1 cellular context compared by ENCODE assay signal in genomic region chr16:50667497-50668367, GRCh38.
TF ChIP-seq lines count a peak whose summit lies in the region.

No MANE protein-coding gene starts in this region.

TF ChIP-seq in GM23338, 12 proteins besides CTCF, POLR2A, EP300 and RAD21 (continued from another document):
- no peak for TF ChIP-seq ZNF462 (CRISPR knock-in tag; IDR thresholded peaks at IDR 0.05)
- TF ChIP-seq POLR2AphosphoS5 (IDR thresholded peaks at IDR 0.05; ENCODE audit: low read depth): no peak
- no peak for TF ChIP-seq ZNF114 (CRISPR knock-in tag; IDR thresholded peaks at IDR 0.05)
- no peak for TF ChIP-seq STAT1 (IDR thresholded peaks at IDR 0.05; ENCODE audit: unreplicated experiment)
- TF ChIP-seq EZH2phosphoT487 (IDR thresholded peaks at IDR 0.05; ENCODE audit: unreplicated experiment): no peak
